1 cellular context compared by ENCODE assay signal in the genomic region with DNA sequence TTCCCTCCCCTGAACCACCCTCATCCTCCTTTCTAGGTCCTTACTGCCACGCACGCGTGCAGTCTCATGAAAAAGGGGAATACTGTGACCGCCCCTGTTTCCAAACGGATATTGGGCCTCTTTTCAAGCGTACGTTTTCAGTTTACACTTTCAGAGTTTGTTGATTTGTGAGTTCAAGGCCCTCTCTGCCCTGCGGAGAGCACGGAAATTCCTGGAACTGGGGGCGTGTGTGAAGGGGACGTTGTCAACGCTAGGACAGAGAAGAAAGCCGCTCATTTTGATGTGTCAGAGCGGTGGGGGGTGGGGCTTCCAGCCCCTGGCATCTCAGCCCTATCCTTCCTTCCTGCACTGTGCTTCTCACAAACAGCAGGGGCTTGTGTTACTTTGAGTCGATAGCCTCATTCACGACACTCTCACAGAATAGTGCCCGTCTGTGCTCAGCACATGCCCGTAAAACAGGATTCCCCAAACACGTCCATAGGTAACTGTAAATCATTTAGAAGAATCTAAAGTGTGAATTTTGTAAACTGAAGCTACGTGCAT.
TF ChIP-seq lines count a peak whose summit lies in the region.

No MANE protein-coding gene starts in this region.

TF ChIP-seq in HepG2, 621 proteins besides CTCF, POLR2A, EP300 and RAD21 (continued from another document and continues in another):
- no peak for TF ChIP-seq MTF2 (CRISPR knock-in tag; IDR thresholded peaks at IDR 0.05; ENCODE audit: borderline replicate concordance)
- TF ChIP-seq JUNB (CRISPR knock-in tag; IDR thresholded peaks at IDR 0.05; ENCODE audit: borderline replicate concordance), result peak; percentile 90
- TF ChIP-seq, protein P1, sequence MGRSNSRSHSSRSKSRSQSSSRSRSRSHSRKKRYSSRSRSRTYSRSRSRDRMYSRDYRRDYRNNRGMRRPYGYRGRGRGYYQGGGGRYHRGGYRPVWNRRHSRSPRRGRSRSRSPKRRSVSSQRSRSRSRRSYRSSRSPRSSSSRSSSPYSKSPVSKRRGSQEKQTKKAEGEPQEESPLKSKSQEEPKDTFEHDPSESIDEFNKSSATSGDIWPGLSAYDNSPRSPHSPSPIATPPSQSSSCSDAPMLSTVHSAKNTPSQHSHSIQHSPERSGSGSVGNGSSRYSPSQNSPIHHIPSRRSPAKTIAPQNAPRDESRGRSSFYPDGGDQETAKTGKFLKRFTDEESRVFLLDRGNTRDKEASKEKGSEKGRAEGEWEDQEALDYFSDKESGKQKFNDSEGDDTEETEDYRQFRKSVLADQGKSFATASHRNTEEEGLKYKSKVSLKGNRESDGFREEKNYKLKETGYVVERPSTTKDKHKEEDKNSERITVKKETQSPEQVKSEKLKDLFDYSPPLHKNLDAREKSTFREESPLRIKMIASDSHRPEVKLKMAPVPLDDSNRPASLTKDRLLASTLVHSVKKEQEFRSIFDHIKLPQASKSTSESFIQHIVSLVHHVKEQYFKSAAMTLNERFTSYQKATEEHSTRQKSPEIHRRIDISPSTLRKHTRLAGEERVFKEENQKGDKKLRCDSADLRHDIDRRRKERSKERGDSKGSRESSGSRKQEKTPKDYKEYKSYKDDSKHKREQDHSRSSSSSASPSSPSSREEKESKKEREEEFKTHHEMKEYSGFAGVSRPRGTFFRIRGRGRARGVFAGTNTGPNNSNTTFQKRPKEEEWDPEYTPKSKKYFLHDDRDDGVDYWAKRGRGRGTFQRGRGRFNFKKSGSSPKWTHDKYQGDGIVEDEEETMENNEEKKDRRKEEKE (IDR thresholded peaks at IDR 0.05), result no peak
- peak; percentile 97 for TF ChIP-seq RXRB (CRISPR knock-in tag; IDR thresholded peaks at IDR 0.05; ENCODE audit: borderline replicate concordance)
- TF ChIP-seq ASH2L (IDR thresholded peaks at IDR 0.05; ENCODE audit: insufficient read length, low read depth, low read length), result peak; percentile 56
- TF ChIP-seq NR2F1 (CRISPR knock-in tag; IDR thresholded peaks at IDR 0.05), result peak in 1 of 2 experiments; percentile 60; a peak in 2 of 4 replicates
- TF ChIP-seq SPEN (CRISPR knock-in tag; IDR thresholded peaks at IDR 0.05; ENCODE audit: low read depth), result no peak
- no peak for TF ChIP-seq HOXD1 (CRISPR knock-in tag; IDR thresholded peaks at IDR 0.05)
- no peak for TF ChIP-seq ZSCAN30 (CRISPR knock-in tag; IDR thresholded peaks at IDR 0.05)
- no peak for TF ChIP-seq PHB2 (IDR thresholded peaks at IDR 0.05; ENCODE audit: partially characterized antibody)
- TF ChIP-seq NAIF1 (CRISPR knock-in tag; IDR thresholded peaks at IDR 0.05; ENCODE audit: borderline replicate concordance), result peak; percentile 82; the same call in 1 of the 2 replicates
- no peak for TF ChIP-seq SNAPC4 (CRISPR knock-in tag; IDR thresholded peaks at IDR 0.05)
- TF ChIP-seq, protein P2, sequence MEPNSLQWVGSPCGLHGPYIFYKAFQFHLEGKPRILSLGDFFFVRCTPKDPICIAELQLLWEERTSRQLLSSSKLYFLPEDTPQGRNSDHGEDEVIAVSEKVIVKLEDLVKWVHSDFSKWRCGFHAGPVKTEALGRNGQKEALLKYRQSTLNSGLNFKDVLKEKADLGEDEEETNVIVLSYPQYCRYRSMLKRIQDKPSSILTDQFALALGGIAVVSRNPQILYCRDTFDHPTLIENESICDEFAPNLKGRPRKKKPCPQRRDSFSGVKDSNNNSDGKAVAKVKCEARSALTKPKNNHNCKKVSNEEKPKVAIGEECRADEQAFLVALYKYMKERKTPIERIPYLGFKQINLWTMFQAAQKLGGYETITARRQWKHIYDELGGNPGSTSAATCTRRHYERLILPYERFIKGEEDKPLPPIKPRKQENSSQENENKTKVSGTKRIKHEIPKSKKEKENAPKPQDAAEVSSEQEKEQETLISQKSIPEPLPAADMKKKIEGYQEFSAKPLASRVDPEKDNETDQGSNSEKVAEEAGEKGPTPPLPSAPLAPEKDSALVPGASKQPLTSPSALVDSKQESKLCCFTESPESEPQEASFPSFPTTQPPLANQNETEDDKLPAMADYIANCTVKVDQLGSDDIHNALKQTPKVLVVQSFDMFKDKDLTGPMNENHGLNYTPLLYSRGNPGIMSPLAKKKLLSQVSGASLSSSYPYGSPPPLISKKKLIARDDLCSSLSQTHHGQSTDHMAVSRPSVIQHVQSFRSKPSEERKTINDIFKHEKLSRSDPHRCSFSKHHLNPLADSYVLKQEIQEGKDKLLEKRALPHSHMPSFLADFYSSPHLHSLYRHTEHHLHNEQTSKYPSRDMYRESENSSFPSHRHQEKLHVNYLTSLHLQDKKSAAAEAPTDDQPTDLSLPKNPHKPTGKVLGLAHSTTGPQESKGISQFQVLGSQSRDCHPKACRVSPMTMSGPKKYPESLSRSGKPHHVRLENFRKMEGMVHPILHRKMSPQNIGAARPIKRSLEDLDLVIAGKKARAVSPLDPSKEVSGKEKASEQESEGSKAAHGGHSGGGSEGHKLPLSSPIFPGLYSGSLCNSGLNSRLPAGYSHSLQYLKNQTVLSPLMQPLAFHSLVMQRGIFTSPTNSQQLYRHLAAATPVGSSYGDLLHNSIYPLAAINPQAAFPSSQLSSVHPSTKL (CRISPR knock-in tag; IDR thresholded peaks at IDR 0.05), result peak; percentile 93
- peak; percentile 93 for TF ChIP-seq MED13 (CRISPR knock-in tag; IDR thresholded peaks at IDR 0.05)
- TF ChIP-seq ZFY (CRISPR knock-in tag; IDR thresholded peaks at IDR 0.05), result peak; percentile 66; the same call in 1 of the 2 replicates
- TF ChIP-seq ZNF768 (CRISPR knock-in tag; IDR thresholded peaks at IDR 0.05), result no peak; the same call in 1 of the 2 replicates
- TF ChIP-seq ZNF275 (CRISPR knock-in tag; IDR thresholded peaks at IDR 0.05; ENCODE audit: borderline replicate concordance), result peak; percentile 90; the same call in 1 of the 2 replicates
- TF ChIP-seq ZNF749 (CRISPR knock-in tag; IDR thresholded peaks at IDR 0.05; ENCODE audit: borderline replicate concordance), result no peak; the same call in 1 of the 2 replicates
- TF ChIP-seq ZNF556 (CRISPR knock-in tag; IDR thresholded peaks at IDR 0.05; ENCODE audit: borderline replicate concordance), result no peak
- no peak for TF ChIP-seq FOXA1 (IDR thresholded peaks at IDR 0.05)
- TF ChIP-seq FOXA1 (CRISPR knock-in tag; IDR thresholded peaks at IDR 0.05), result peak; percentile 89
- TF ChIP-seq HMGXB3 (CRISPR knock-in tag; IDR thresholded peaks at IDR 0.05; ENCODE audit: borderline replicate concordance), result peak; percentile 60; the same call in 1 of the 2 replicates
- no peak for TF ChIP-seq ONECUT2 (CRISPR knock-in tag; IDR thresholded peaks at IDR 0.05)
- TF ChIP-seq CENPT (CRISPR knock-in tag; IDR thresholded peaks at IDR 0.05; ENCODE audit: low read depth), result no peak
- no peak for TF ChIP-seq KLF6 (CRISPR knock-in tag; IDR thresholded peaks at IDR 0.05)
- TF ChIP-seq, protein P3, sequence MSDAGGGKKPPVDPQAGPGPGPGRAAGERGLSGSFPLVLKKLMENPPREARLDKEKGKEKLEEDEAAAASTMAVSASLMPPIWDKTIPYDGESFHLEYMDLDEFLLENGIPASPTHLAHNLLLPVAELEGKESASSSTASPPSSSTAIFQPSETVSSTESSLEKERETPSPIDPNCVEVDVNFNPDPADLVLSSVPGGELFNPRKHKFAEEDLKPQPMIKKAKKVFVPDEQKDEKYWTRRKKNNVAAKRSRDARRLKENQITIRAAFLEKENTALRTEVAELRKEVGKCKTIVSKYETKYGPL (CRISPR knock-in tag; IDR thresholded peaks at IDR 0.05), result no peak
- TF ChIP-seq ZNF10 (CRISPR knock-in tag; IDR thresholded peaks at IDR 0.05; ENCODE audit: borderline replicate concordance, low read depth), result no peak
- TF ChIP-seq ZNF563 (CRISPR knock-in tag; IDR thresholded peaks at IDR 0.05), result peak; percentile 61; the same call in 1 of the 2 replicates
- no peak for TF ChIP-seq MAF1 (CRISPR knock-in tag; IDR thresholded peaks at IDR 0.05; ENCODE audit: borderline replicate concordance)
- no peak for TF ChIP-seq FOXM1 (CRISPR knock-in tag; IDR thresholded peaks at IDR 0.05)
- TF ChIP-seq MED1 (CRISPR knock-in tag; IDR thresholded peaks at IDR 0.05), result peak; percentile 100
- TF ChIP-seq ZUFSP (CRISPR knock-in tag; IDR thresholded peaks at IDR 0.05; ENCODE audit: borderline replicate concordance), result no peak
- no peak for TF ChIP-seq ZNF781 (CRISPR knock-in tag; IDR thresholded peaks at IDR 0.05; ENCODE audit: borderline replicate concordance, not compliant biosample characterization)
- TF ChIP-seq HOXA3 (CRISPR knock-in tag; IDR thresholded peaks at IDR 0.05), result peak; percentile 88
- TF ChIP-seq NFE2 (CRISPR knock-in tag; IDR thresholded peaks at IDR 0.05), result 0 out of 2 replicates have a peak, but pooled peaks have one; percentile 8
- TF ChIP-seq ZBTB38 (CRISPR knock-in tag; IDR thresholded peaks at IDR 0.05), result peak; percentile 98
